In genomic region chr7:73674468-73675124, GRCh38 we compare ENCODE assay signal across 39 cellular contexts. TPM values are rescaled to one million over a fixed set of nuclear protein-coding genes. Genes with fewer than 3 reads are reported as not detected.
"Had no signal": no experiment of that assay in that cellular context is flagged by ENCODE, and none has a peak within 500 bp of the region (broad histone marks: within the 10 kb centered on the region; RNA-seq: fewer than 3 reads in every experiment).

No MANE protein-coding gene starts in this region.

- H3K9me3 Mint-ChIP-seq: activated CD4-positive, alpha-beta memory T cell treated with anti-CD3 and anti-CD28 coated beads, Interleukin-2, amount 10 ng/mL, durations not matched to agents 7 days and 5 days; activated naive CD4-positive, alpha-beta T cell treated with anti-CD3 and anti-CD28 coated beads, Interleukin-2, amount 50 U/mL, for 72 hours; brain had no signal

- H3K4me3 ChIP-seq: adrenal gland, MG63, Peyer's patch had no signal

- H3K9me3 ChIP-seq: adrenal gland, MG63, Peyer's patch had no signal

- H3K27me3 ChIP-seq: adrenal gland, MG63, Peyer's patch had no signal

- H3K27ac ChIP-seq: adrenal gland, Peyer's patch, RWPE1, WERI-Rb-1 had no signal

- H3K36me3 ChIP-seq: MG63, Peyer's patch had no signal

- H3K4me3 Mint-ChIP-seq: activated CD4-positive, alpha-beta memory T cell treated with anti-CD3 and anti-CD28 coated beads, Interleukin-2, amount 10 ng/mL, durations not matched to agents 7 days and 5 days; activated CD8-positive, alpha-beta memory T cell treated with anti-CD3 and anti-CD28 coated beads, Interleukin-2, amount 10 ng/mL, durations not matched to agents 7 days and 5 days had no signal

- H3K4me1 ChIP-seq: Peyer's patch had no signal

- H3K4me1 Mint-ChIP-seq: activated CD4-positive, alpha-beta memory T cell treated with anti-CD3 and anti-CD28 coated beads, Interleukin-2, amount 10 ng/mL, durations not matched to agents 7 days and 5 days had no signal

- H3K27ac Mint-ChIP-seq: activated CD4-positive, alpha-beta memory T cell treated with anti-CD3 and anti-CD28 coated beads, Interleukin-2, amount 10 ng/mL, durations not matched to agents 7 days and 5 days; activated CD8-positive, alpha-beta memory T cell treated with anti-CD3 and anti-CD28 coated beads, Interleukin-2, amount 10 ng/mL, durations not matched to agents 7 days and 5 days; activated naive CD4-positive, alpha-beta T cell treated with anti-CD3 and anti-CD28 coated beads, Interleukin-2, amount 50 U/mL, for 72 hours had no signal

- FAIRE-seq: bronchial epithelial cell had no signal

- DNase-seq: activated CD4-positive, alpha-beta memory T cell treated with anti-CD3 and anti-CD28 coated beads, Interleukin-2, amount 10 ng/mL, durations not matched to agents 7 days and 5 days; activated CD4-positive, alpha-beta T cell treated with anti-CD3 and anti-CD28 coated beads for 1 hour; activated CD4-positive, alpha-beta T cell treated with anti-CD3 and anti-CD28 coated beads for 48 hours; activated CD4-positive, CD25-positive, alpha-beta regulatory T cell; activated CD8-positive, alpha-beta memory T cell treated with anti-CD3 and anti-CD28 coated beads for 24 hours; activated CD8-positive, alpha-beta memory T cell treated with anti-CD3 and anti-CD28 coated beads, Interleukin-2, amount 10 ng/mL, durations not matched to agents 7 days and 5 days; activated CD8-positive, alpha-beta memory T cell treated with anti-CD3 and anti-CD28 coated beads, Interleukin-2, amount 50 U/mL, for 48 hours; activated effector memory CD4-positive, alpha-beta T cell treated with anti-CD3 and anti-CD28 coated beads, Interleukin-2, amount 50 U/mL, for 16 hours; activated naive CD4-positive, alpha-beta T cell; activated T-cell treated with anti-CD3 and anti-CD28 coated beads, Interleukin-2, amount 50 U/mL, for 48 hours; adrenal gland; caudate nucleus; cerebellar nuclear complex; Kasumi-1; KG1; MG63; NCI-H1048; NCI-H1105 treated with DMSO at 0.1 percent for 48 hours; NCI-H1436; NCI-H1694; NCI-H1930; NCI-H2081 treated with DMSO at 0.1 percent for 48 hours; NCI-H2171; NCI-H510A; NCI-H526; NCI-H748 treated with DMSO at 0.1 percent for 48 hours; NK-92 treated with Interleukin-12 subunit alpha and Interleukin-12 subunit beta, amount 100 ng/mL, for 24 hours; PC-3; Peyer's patch; SIG-M5; T1000; WERI-Rb-1 had no signal

- ATAC-seq: activated CD8-positive, alpha-beta memory T cell treated with anti-CD3 and anti-CD28 coated beads, Interleukin-2, amount 10 ng/mL, durations not matched to agents 7 days and 5 days; activated naive CD4-positive, alpha-beta T cell treated with anti-CD3 and anti-CD28 coated beads, Interleukin-2, amount 50 U/mL, for 72 hours; PC-3; Right ventricle myocardium inferior had no signal

RNA-seq across cellular contexts. Expression of gene VPS37D, which starts 7.0 kb away (rescaled TPM):
- total RNA-seq: activated CD8-positive, alpha-beta memory T cell treated with anti-CD3 and anti-CD28 coated beads, Interleukin-2, amount 10 ng/mL, durations not matched to agents 7 days and 5 days; T-helper 2 cell treated with Interferon-gamma antibody and Interleukin-4, amounts not matched to agents 100 ng/mL and 5 ng/mL, for 36 hours had no signal

RNA-seq across cellular contexts. Expression of gene MLXIPL, which starts 50.3 kb away (rescaled TPM):
- total RNA-seq: activated CD4-positive, alpha-beta memory T cell treated with anti-CD3 and anti-CD28 coated beads, Interleukin-2, amount 10 ng/mL, durations not matched to agents 7 days and 5 days; activated CD8-positive, alpha-beta memory T cell treated with anti-CD3 and anti-CD28 coated beads, Interleukin-2, amount 10 ng/mL, durations not matched to agents 7 days and 5 days; activated naive CD4-positive, alpha-beta T cell treated with anti-CD3 and anti-CD28 coated beads, Interleukin-2, amount 50 U/mL, for 72 hours; bronchial epithelial cell; T-helper 1 cell treated with Interleukin-12 subunit alpha and Interleukin-12 subunit beta and Interleukin-4 antibody, amounts not matched to agents 30 ng/mL and 1 ng/mL, for 36 hours; T-helper 2 cell treated with Interferon-gamma antibody and Interleukin-4, amounts not matched to agents 100 ng/mL and 5 ng/mL, for 36 hours had no signal
